In genomic region chr19:46206176-46206575, GRCh38 we compare ENCODE assay signal across 2 cellular contexts.
TF ChIP-seq lines count a peak whose summit lies in the region.

No MANE protein-coding gene starts in this region.

TF ChIP-seq in HCT116, 20 proteins besides CTCF, POLR2A, EP300 and RAD21 (continued from another document):
- no peak for TF ChIP-seq ZFX (IDR thresholded peaks at IDR 0.05)
- TF ChIP-seq EZH2 (IDR thresholded peaks at IDR 0.05): no peak

TF ChIP-seq in SK-N-SH, 30 proteins besides CTCF, POLR2A, EP300 and RAD21:
- TF ChIP-seq REST (IDR thresholded peaks at IDR 0.05; ENCODE audit: low read depth, low read length) (no peak), ELF1 (IDR thresholded peaks at IDR 0.05) (no peak)
